ENCODE assay signal across 11 cellular contexts in genomic region chr18:58176915-58177717, GRCh38.
DNase-seq lines count a peak whose midpoint lies in the region; ATAC-seq, FAIRE-seq and TF ChIP-seq lines count a peak whose summit lies in the region.
"Had no signal": no experiment of that assay in that cellular context is flagged by ENCODE, and none has a peak within 500 bp of the region (broad histone marks: within the 10 kb centered on the region; RNA-seq: fewer than 3 reads in every experiment).

No MANE protein-coding gene starts in this region.

- H3K27me3 Mint-ChIP-seq in Calu3 (ENCODE audit: unreplicated experiment): no peaks in the 10 kb centered on the region

- no peak for TF ChIP-seq CTCF in Calu3 (IDR thresholded peaks at IDR 0.05; ENCODE audit: unreplicated experiment)
- no peak for TF ChIP-seq CTCF in fibroblast of the aortic adventitia (IDR thresholded peaks at IDR 0.05; ENCODE audit: insufficient read depth, low read length)

- peak overlapping the region; percentile 51 for H3K27ac Mint-ChIP-seq in Calu3 (ENCODE audit: unreplicated experiment)

- TF ChIP-seq POLR2A in GM12891 (IDR thresholded peaks at IDR 0.05; ENCODE audit: low read depth, low read length): no peak

- peak; percentile 63 for DNase-seq in Calu3
- DNase-seq in RPMI7951 (ENCODE audit: low read depth): peak; percentile 82
- peak; percentile 94 for DNase-seq in fibroblast of the aortic adventitia (ENCODE audit: low read depth)
- peak; percentile 83 for DNase-seq in pulmonary artery endothelial cell (ENCODE audit: low read depth, low spot score)
- DNase-seq in NCI-H2107 treated with DMSO at 0.1 percent for 48 hours (lab: John Stamatoyannopoulos, UW; ENCODE audit: unreplicated experiment): no peak
- no peak for DNase-seq in GM12891 (ENCODE audit: insufficient read length, low spot score)
- DNase-seq: esophagus squamous epithelium, GOT3 had no signal

- ATAC-seq in HG02840 (IDR thresholded peaks at IDR 0.05; ENCODE audit: low FRiP score, unreplicated experiment) (no peak), HG03135 (IDR thresholded peaks at IDR 0.05; ENCODE audit: unreplicated experiment) (no peak)

- no peak overlapping the region for H3K4me3 ChIP-seq in fibroblast of the aortic adventitia (ENCODE audit: low read depth, low read length)
- H3K4me3 ChIP-seq: thoracic aorta had no signal

- FAIRE-seq in GM12891 (lab: Jason Lieb, UNC): no peak

- BruUV-seq in Calu3 (replicated peaks; lab: Mats Ljungman, UMichigan): no TSS peak

- peaks cover 32% of the 10 kb centered on the region for H3K36me3 Mint-ChIP-seq in Calu3 (ENCODE audit: insufficient read depth, unreplicated experiment)

- peaks cover 69% of the 10 kb centered on the region for H3K4me1 Mint-ChIP-seq in Calu3 (ENCODE audit: low read depth, unreplicated experiment)

- intact Hi-C loops in Calu3 (cut with micrococcal nuclease; ENCODE audit: unreplicated experiment): loop anchor here (5.0 kb wide), 3 partner anchors 130 to 295 kb away; no protein-coding TSS in a partner anchor

- CTCF ChIA-PET in Calu3 (lab: Charles Lee): interaction anchor here (0.7 to 2.5 kb wide), 9 partner anchors 17 to 275 kb away, joined by 3 to 6 read pairs (median 3); no protein-coding TSS in a partner anchor

- H3K9me3 Mint-ChIP-seq in Calu3 (ENCODE audit: low read depth, unreplicated experiment): no peaks in the 10 kb centered on the region

- H3K4me3 Mint-ChIP-seq in Calu3 (ENCODE audit: low read depth, unreplicated experiment): peak overlapping the region; percentile 8

TF ChIP-seq in GM12891, 5 proteins besides CTCF, POLR2A, EP300 and RAD21:
- TF ChIP-seq POLR2AphosphoS5 (IDR thresholded peaks at IDR 0.05; ENCODE audit: low read depth, low read length): no peak
TF ChIP-seq in GM12891: peak in this region for 0.

Comparison
In these comparisons a context has a peak if more than half of its experiments do, and no peak if none do; other contexts are left out.
1. DNase-seq: peak in Calu3 (single experiment), RPMI7951 (single experiment), fibroblast of the aortic adventitia (single experiment) and pulmonary artery endothelial cell (single experiment); none in NCI-H2107 treated with DMSO at 0.1 percent for 48 hours (single experiment) and GM12891 (single experiment).